Comparison of ENCODE assay signal across 8 cellular contexts in genomic region chr13:114109646-114110045, GRCh38. TPM values are rescaled to one million over a fixed set of nuclear protein-coding genes. Genes with fewer than 3 reads are reported as not detected.
A peak's percentile ranks its signal among the peaks of the same experiment; 100 is the strongest.
DNase-seq lines count a peak whose midpoint lies in the region; ATAC-seq and TF ChIP-seq lines count a peak whose summit lies in the region.

No MANE protein-coding gene starts in this region.

- no peak overlapping the region for H3K27ac ChIP-seq in RWPE2 (ENCODE audit: poor library complexity, severe bottlenecking)

- H3K36me3 ChIP-seq in RWPE2 (ENCODE audit: low read depth) = no peaks in the 10 kb centered on the region

- no peaks in the 10 kb centered on the region for H3K4me1 ChIP-seq in RWPE2 (ENCODE audit: insufficient read depth, poor library complexity, severe bottlenecking)

- no peak overlapping the region for H3K4me3 ChIP-seq in RWPE2 (ENCODE audit: severe bottlenecking)

- no peaks in the 10 kb centered on the region for H3K9me3 ChIP-seq in RWPE2 (ENCODE audit: severe bottlenecking)

- H3K9me3 Mint-ChIP-seq in osteocyte (ENCODE audit: unreplicated experiment) = no peaks in the 10 kb centered on the region
- H3K9me3 Mint-ChIP-seq in mesothelial cell of epicardium = no peaks in the 10 kb centered on the region

- H3K27ac Mint-ChIP-seq in osteocyte (ENCODE audit: unreplicated experiment) (peak overlapping the region; percentile 93), mesothelial cell of epicardium (no peak overlapping the region)

- H3K36me3 Mint-ChIP-seq in osteocyte (ENCODE audit: unreplicated experiment) = peaks cover 3% of the 10 kb centered on the region
- H3K36me3 Mint-ChIP-seq in mesothelial cell of epicardium = no peaks in the 10 kb centered on the region

- no peaks in the 10 kb centered on the region for H3K27me3 ChIP-seq in RWPE2 (ENCODE audit: insufficient read depth, poor library complexity, severe bottlenecking)

- H3K27me3 Mint-ChIP-seq in osteocyte (ENCODE audit: unreplicated experiment) (no peaks in the 10 kb centered on the region), mesothelial cell of epicardium (ENCODE audit: low read depth) (peaks cover 2% of the 10 kb centered on the region)

- H3K4me1 Mint-ChIP-seq in osteocyte (ENCODE audit: unreplicated experiment) (peaks cover 82% of the 10 kb centered on the region), mesothelial cell of epicardium (peaks cover 27% of the 10 kb centered on the region)

- no peak for ATAC-seq in RWPE2 (ENCODE audit: low read depth)

- peak overlapping the region; percentile 26 for H3K4me3 Mint-ChIP-seq in osteocyte (ENCODE audit: unreplicated experiment)
- H3K4me3 Mint-ChIP-seq in mesothelial cell of epicardium = no peak overlapping the region

- no peak for TF ChIP-seq CTCF in RWPE2 (IDR thresholded peaks at IDR 0.05; ENCODE audit: poor library complexity, severe bottlenecking)
- TF ChIP-seq CTCF in osteocyte (IDR thresholded peaks at IDR 0.05) = no peak
- TF ChIP-seq CTCF in mesothelial cell of epicardium (IDR thresholded peaks at IDR 0.05; ENCODE audit: unreplicated experiment) = no peak

- DNase-seq in DMS53 (lab: John Stamatoyannopoulos, UW) (peak; percentile 66), RWPE2 (ENCODE audit: low spot score) (peak; percentile 61), ecto neural progenitor cell (ENCODE audit: low spot score) (peak; percentile 55), osteocyte (ENCODE audit: extremely low spot score, unreplicated experiment) (no peak), mesothelial cell of epicardium (ENCODE audit: low spot score in 2 of 2, unreplicated experiment in 2 of 2) (no peak), dedifferentiated amniotic fluid mesenchymal stem cell (ENCODE audit: extremely low spot score) (no peak), HK-2 (ENCODE audit: unreplicated experiment) (no peak)
- no peak for DNase-seq in central memory CD4-positive, alpha-beta T cell

RNA-seq across cellular contexts. Expression of gene RASA3, which starts 22.8 kb away (rescaled TPM):
- total RNA-seq in osteocyte = 44.8 and 45.5 TPM in 2 replicates
- total RNA-seq in mesothelial cell of epicardium = 13.5 to 14.6 TPM (median 13.7 TPM) in 3 replicates

Comparison
In these comparisons a context has a peak if more than half of its experiments do, and no peak if none do; other contexts are left out.
1. DNase-seq: peak in DMS53 (single experiment), RWPE2 (single experiment) and ecto neural progenitor cell (single experiment); none in osteocyte (single experiment), mesothelial cell of epicardium (0 of 2), dedifferentiated amniotic fluid mesenchymal stem cell (single experiment), central memory CD4-positive, alpha-beta T cell (single experiment) and HK-2 (single experiment).